In genomic region chr1:227894306-227894721, GRCh38 we compare ENCODE assay signal across 17 cellular contexts. TPM values are rescaled to one million over a fixed set of nuclear protein-coding genes. Genes with fewer than 3 reads are reported as not detected.
DNase-seq lines count a peak whose midpoint lies in the region; ATAC-seq and TF ChIP-seq lines count a peak whose summit lies in the region.
"Had no signal": no experiment of that assay in that cellular context is flagged by ENCODE, and none has a peak within 500 bp of the region (broad histone marks: within the 10 kb centered on the region; RNA-seq: fewer than 3 reads in every experiment).

No MANE protein-coding gene starts in this region.

- WGBS in adrenal gland, 4 donors: 79 to 93% (median 84%) methylated on average over 10 to 14 of the region's 14 CpGs
- WGBS in smooth muscle cell (ENCODE audit: low lambda C conversion rate): 92% methylated on average over 14 of the region's 14 CpGs

- H3K36me3 ChIP-seq in adrenal gland (replicated peaks in 1 of 2) (no peaks in the 10 kb centered on the region), lower lobe of right lung (no peaks in the 10 kb centered on the region), tibial artery (no peaks in the 10 kb centered on the region), smooth muscle cell (ENCODE audit: low read depth) (no peaks in the 10 kb centered on the region)
- H3K36me3 ChIP-seq: Peyer's patch had no signal

- intact Hi-C loops in adrenal gland (cut with DNase I): no loop called here
- intact Hi-C loops in lower lobe of right lung (cut with DNase I): no loop called here
- intact Hi-C loops in tibial artery (cut with DNase I; ENCODE audit: low total_unique reads): no loop called here

- POLR2A ChIA-PET in HEK293T (lab: Yijun Ruan, JAX): no interaction called here

- H3K27ac ChIP-seq in adrenal gland: no peak overlapping the region
- no peak overlapping the region for H3K27ac ChIP-seq in lower lobe of right lung
- H3K27ac ChIP-seq in tibial artery: no peak overlapping the region
- H3K27ac ChIP-seq in smooth muscle cell (ENCODE audit: low read depth): no peak overlapping the region
- H3K27ac ChIP-seq: hepatocyte, Peyer's patch had no signal

- no peak for TF ChIP-seq POLR2A in adrenal gland (IDR thresholded peaks at IDR 0.05)

- no peaks in the 10 kb centered on the region for H4K20me1 ChIP-seq in smooth muscle cell (ENCODE audit: low read depth)

- no peaks in the 10 kb centered on the region for H3K9me3 ChIP-seq in adrenal gland (replicated peaks in 1 of 3)
- H3K9me3 ChIP-seq in lower lobe of right lung: no peaks in the 10 kb centered on the region
- H3K9me3 ChIP-seq in tibial artery: no peaks in the 10 kb centered on the region
- no peaks in the 10 kb centered on the region for H3K9me3 ChIP-seq in smooth muscle cell (replicated peaks; ENCODE audit: low read depth)
- H3K9me3 ChIP-seq: Peyer's patch had no signal

- H3F3A ChIP-seq in smooth muscle cell (ENCODE audit: low read depth): no peaks in the 10 kb centered on the region

- H3K4me1 ChIP-seq in adrenal gland (replicated peaks in 1 of 2) (no peaks in the 10 kb centered on the region), lower lobe of right lung (no peaks in the 10 kb centered on the region), tibial artery (peaks cover 0 to 14% (median 0%) of the 10 kb centered on the region in 4 donors), smooth muscle cell (ENCODE audit: low read depth) (no peaks in the 10 kb centered on the region)
- H3K4me1 ChIP-seq: Peyer's patch had no signal

- H3K9ac ChIP-seq in smooth muscle cell (ENCODE audit: low read depth): no peak overlapping the region

- no peak overlapping the region for H3K4me2 ChIP-seq in smooth muscle cell
- H3K4me2 ChIP-seq: hepatocyte had no signal

- H3K27me3 ChIP-seq in adrenal gland: no peaks in the 10 kb centered on the region
- H3K27me3 ChIP-seq in lower lobe of right lung (ENCODE audit: low read depth): no peaks in the 10 kb centered on the region
- H3K27me3 ChIP-seq in tibial artery: no peaks in the 10 kb centered on the region
- H3K27me3 ChIP-seq in smooth muscle cell (ENCODE audit: low read depth): no peaks in the 10 kb centered on the region
- H3K27me3 ChIP-seq: hepatocyte, Peyer's patch had no signal

- ATAC-seq in lower lobe of right lung (no peak), GM18511 (IDR thresholded peaks at IDR 0.05; ENCODE audit: unreplicated experiment) (no peak)
- ATAC-seq: CD8-positive, alpha-beta T cell had no signal

- peak; percentile 59 for DNase-seq in activated effector memory CD4-positive, alpha-beta T cell treated with anti-CD3 and anti-CD28 coated beads, Interleukin-2, amount 50 U/mL, for 16 hours
- no peak for DNase-seq in activated effector memory CD4-positive, alpha-beta T cell treated with Interleukin-2 at 50 U/mL for 16 hours
- DNase-seq in adrenal gland (peak in 5 of 7 donors; percentile 0 to 24 (median 11)), lower lobe of right lung (peak; percentile 32), tibial artery (peak; percentile 16 to 29), smooth muscle cell (lab: John Stamatoyannopoulos, UW; ENCODE audit: unreplicated experiment) (no peak), HEK293T (ENCODE audit: extremely low spot score) (no peak)
- DNase-seq: EL; kidney glomerular epithelial cell; NCI-H1048; NCI-H774; stimulated activated naive CD4-positive, alpha-beta T cell had no signal

- no peaks in the 10 kb centered on the region for H3K79me2 ChIP-seq in smooth muscle cell (ENCODE audit: low read depth)
- H3K79me2 ChIP-seq: hepatocyte had no signal

- H2AFZ ChIP-seq in smooth muscle cell (ENCODE audit: low read depth): no peak overlapping the region
- H2AFZ ChIP-seq: hepatocyte had no signal

- CTCF ChIA-PET in HEK293T (lab: Yijun Ruan, JAX): no interaction called here

- TF ChIP-seq CTCF in adrenal gland (IDR thresholded peaks at IDR 0.05) (no peak), lower lobe of right lung (IDR thresholded peaks at IDR 0.05) (no peak), tibial artery (IDR thresholded peaks at IDR 0.05) (no peak), smooth muscle cell (IDR thresholded peaks at IDR 0.05; ENCODE audit: borderline replicate concordance, insufficient read depth, poor library complexity, severe bottlenecking) (no peak)

- H3K4me3 ChIP-seq in adrenal gland (no peak overlapping the region), lower lobe of right lung (no peak overlapping the region), tibial artery (no peak overlapping the region), smooth muscle cell (no peak overlapping the region)
- H3K4me3 ChIP-seq: hepatocyte, Peyer's patch had no signal

TF ChIP-seq in HEK293T, 16 proteins besides CTCF, POLR2A, EP300 and RAD21:
- TF ChIP-seq ZNF384 (IDR thresholded peaks at IDR 0.05) (no peak), TARDBP (IDR thresholded peaks at IDR 0.05) (no peak), BHLHE40 (IDR thresholded peaks at IDR 0.05; ENCODE audit: borderline replicate concordance) (no peak), FOXK2 (IDR thresholded peaks at IDR 0.05) (no peak), FOXM1 (IDR thresholded peaks at IDR 0.05; ENCODE audit: borderline replicate concordance) (no peak), CTBP1 (IDR thresholded peaks at IDR 0.05; ENCODE audit: borderline replicate concordance) (no peak), ARNT (IDR thresholded peaks at IDR 0.05) (no peak), FOXA1 (IDR thresholded peaks at IDR 0.05) (no peak), SUZ12 (IDR thresholded peaks at IDR 0.05) (no peak), SP1 (IDR thresholded peaks at IDR 0.05) (no peak), LEF1 (IDR thresholded peaks at IDR 0.05; ENCODE audit: borderline replicate concordance) (no peak), L3MBTL2 (conservative IDR thresholded peaks at IDR 0.05) (no peak), PKNOX1 (IDR thresholded peaks at IDR 0.05) (no peak), ELF4 (IDR thresholded peaks at IDR 0.05) (no peak), NFRKB (IDR thresholded peaks at IDR 0.05) (no peak), HDGF (IDR thresholded peaks at IDR 0.05; ENCODE audit: borderline replicate concordance) (no peak)

RNA-seq across cellular contexts. Expression of gene WNT9A, which starts 53.4 kb away (rescaled TPM):
- 1 to 10 TPM in 5 of 8 donors, under 1 TPM in 3; 0.42 to 2.9 (median 1.6) TPM for total RNA-seq in adrenal gland
- polyA plus RNA-seq in adrenal gland: 1 to 10 TPM in 1 of 3 donors, under 1 TPM in 2; 0.18 to 1.1 (median 0.64) TPM
- 7.0 TPM for total RNA-seq in lower lobe of right lung
- 1.1 and 2.6 TPM in 2 replicates for total RNA-seq in smooth muscle cell
- polyA plus RNA-seq in smooth muscle cell: 0.03 and 0.76 TPM in 2 replicates
- total RNA-seq: activated naive CD4-positive, alpha-beta T cell treated with anti-CD3 and anti-CD28 coated beads for 36 hours; CD8-positive, alpha-beta T cell had no signal

Comparison
In these comparisons a context has a peak if more than half of its experiments do, and no peak if none do; other contexts are left out.
1. DNase-seq: peak in activated effector memory CD4-positive, alpha-beta T cell treated with anti-CD3 and anti-CD28 coated beads, Interleukin-2, amount 50 U/mL, for 16 hours (single experiment), adrenal gland (5 of 7), lower lobe of right lung (single experiment) and tibial artery (2 of 2); none in activated effector memory CD4-positive, alpha-beta T cell treated with Interleukin-2 at 50 U/mL for 16 hours (single experiment), smooth muscle cell (single experiment) and HEK293T (single experiment).